8 cellular contexts compared by ENCODE assay signal in the genomic region with DNA sequence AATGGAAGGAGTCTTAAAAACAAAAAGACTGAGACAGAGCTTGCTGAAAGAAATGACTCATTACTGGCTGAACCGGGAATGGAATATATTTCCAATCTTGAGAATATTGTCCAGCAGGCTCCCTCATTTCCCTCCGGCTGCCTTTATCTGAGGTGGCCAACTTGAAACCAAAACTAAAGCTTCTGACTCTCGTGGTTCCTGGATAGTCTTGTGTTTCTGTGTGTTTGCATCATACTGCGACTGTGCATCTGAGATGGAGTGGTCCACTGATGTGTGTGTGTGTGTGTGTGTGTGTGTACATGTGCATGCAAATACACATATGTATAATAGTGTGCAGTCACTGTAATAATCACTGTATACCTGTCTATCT.
DNase-seq lines count a peak whose midpoint lies in the region; ATAC-seq and TF ChIP-seq lines count a peak whose summit lies in the region.

No MANE protein-coding gene starts in this region.

- in situ Hi-C loops in Caki2 (cut with HindIII; ENCODE audit: low pct_unique_long_range_greater_than_20kb, low sequenced_read_pairs) = no loop called here

- H3K4me3 Mint-ChIP-seq in brain (peak overlapping the region in 4 of 5 experiments; percentile 24 to 66 (median 46)), nephron (peak overlapping the region in 2 of 3 experiments; percentile 15 to 25)

- H3K9me3 Mint-ChIP-seq in brain (no peaks in the 10 kb centered on the region), nephron (no peaks in the 10 kb centered on the region)

- DNase-seq in Caki2 (ENCODE audit: low read depth) = peak; percentile 55
- peak; percentile 16 for DNase-seq in HK-2 (ENCODE audit: unreplicated experiment)
- DNase-seq in NCI-H128 (lab: John Stamatoyannopoulos, UW; ENCODE audit: unreplicated experiment) = no peak
- no peak for DNase-seq in HUDEP-2 (lab: John Stamatoyannopoulos, UW; ENCODE audit: unreplicated experiment in 76 of 76)

- H3K4me1 Mint-ChIP-seq in brain = peaks cover 45% of the 10 kb centered on the region
- H3K4me1 Mint-ChIP-seq in nephron = peaks cover 34% of the 10 kb centered on the region

- H3K36me3 Mint-ChIP-seq in brain (no peaks in the 10 kb centered on the region), nephron (ENCODE audit: low read depth) (no peaks in the 10 kb centered on the region)

- ATAC-seq in HG03432 (IDR thresholded peaks at IDR 0.05; ENCODE audit: unreplicated experiment) (no peak), GM21367 (IDR thresholded peaks at IDR 0.05; ENCODE audit: unreplicated experiment) (no peak)

- H3K27ac Mint-ChIP-seq in brain (peak overlapping the region in 4 of 5 experiments; percentile 35 to 81 (median 70)), nephron (peak overlapping the region; percentile 37 to 87 (median 70))

- H3K27me3 Mint-ChIP-seq in brain = peaks cover 2% of the 10 kb centered on the region
- peaks cover 4% of the 10 kb centered on the region for H3K27me3 Mint-ChIP-seq in nephron (ENCODE audit: low read depth)

- TF ChIP-seq CTCF in brain (conservative IDR thresholded peaks at IDR 0.05) (no peak), nephron (IDR thresholded peaks at IDR 0.05; ENCODE audit: unreplicated experiment in 3 of 3) (no peak)

Comparison
In these comparisons a context has a peak if more than half of its experiments do, and no peak if none do; other contexts are left out.
1. DNase-seq: peak in Caki2 (single experiment) and HK-2 (single experiment); none in NCI-H128 (single experiment) and HUDEP-2 (0 of 76).